Comparison of ENCODE assay signal across 21 cellular contexts in the genomic region with DNA sequence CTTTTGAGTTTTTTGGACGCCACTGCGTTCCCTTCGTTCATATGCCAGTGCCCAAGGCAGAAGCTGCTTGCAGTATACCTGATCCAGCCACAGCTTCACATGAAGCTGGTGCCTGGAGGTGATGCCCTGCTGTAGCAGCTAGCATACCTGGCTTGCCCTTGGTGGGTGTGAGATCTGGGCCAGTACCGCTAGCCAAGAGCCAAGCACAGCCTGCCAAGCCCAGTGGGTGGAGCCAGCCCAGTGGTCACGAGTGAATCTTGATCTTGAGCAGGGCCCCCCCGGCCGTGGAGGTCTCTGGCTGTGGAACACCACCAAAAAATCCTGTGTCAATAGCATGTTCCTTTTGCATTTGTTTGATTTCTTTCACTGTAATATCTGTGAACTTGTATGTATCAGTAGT.
"Had no signal": no experiment of that assay in that cellular context is flagged by ENCODE, and none has a peak within 500 bp of the region (broad histone marks: within the 10 kb centered on the region; RNA-seq: fewer than 3 reads in every experiment).

No MANE protein-coding gene starts in this region.

- FAIRE-seq: endothelial cell of umbilical vein had no signal

- H3K4me1 ChIP-seq: esophagus muscularis mucosa, tibial artery, uterus had no signal

- ATAC-seq: gastroesophageal sphincter had no signal

- H3K27ac ChIP-seq: brain microvascular endothelial cell, esophagus muscularis mucosa, gastroesophageal sphincter, heart left ventricle, tibial artery, uterus had no signal

- DNase-seq: activated CD4-positive, alpha-beta T cell treated with anti-CD3 and anti-CD28 coated beads, Interleukin-2, amount 50 U/mL, for 4 hours; activated CD4-positive, CD25-positive, alpha-beta regulatory T cell treated with anti-CD3 and anti-CD28 coated beads, Interleukin-2, amount 50 U/mL, for 72 hours; activated gamma-delta T cell treated with Interleukin-2 at 50 U/mL for 16 hours; activated T-cell treated with anti-CD3 and anti-CD28 coated beads for 4 hours; aorta; brain microvascular endothelial cell; cerebellar nuclear complex; effector CD4-positive, alpha-beta T cell; heart left ventricle; mesenchymal stem cell; nephron progenitor cell; occipital lobe; retina; stimulated activated naive CD4-positive, alpha-beta T cell treated with Interleukin-2 at 50 U/mL for 16 hours; T1000; tibial artery; uterus had no signal

- H3K4me1 Mint-ChIP-seq: nephron progenitor cell had no signal

- H3K36me3 ChIP-seq: brain microvascular endothelial cell, heart left ventricle, tibial artery, uterus had no signal

- H3K4me3 ChIP-seq: esophagus muscularis mucosa, gastroesophageal sphincter, heart left ventricle, tibial artery, uterus had no signal

- H3K27ac Mint-ChIP-seq: activated T-helper 1 cell treated with anti-CD3 and anti-CD28 coated beads, Interleukin-12 subunit alpha, Interleukin-12 subunit beta, Interleukin-2, Interleukin-4 antibody, amounts not matched to agents 30 ng/mL and 10 ng/mL and 1 ng/mL, durations not matched to agents 14 hours and 24 hours and 36 hours; nephron progenitor cell had no signal

- H3K27me3 ChIP-seq: brain microvascular endothelial cell, esophagus muscularis mucosa, gastroesophageal sphincter, heart left ventricle, tibial artery, uterus had no signal

- H3K9me3 ChIP-seq: esophagus muscularis mucosa, gastroesophageal sphincter, tibial artery, uterus had no signal

- H3K4me3 Mint-ChIP-seq: activated T-helper 1 cell treated with anti-CD3 and anti-CD28 coated beads, Interleukin-12 subunit alpha, Interleukin-12 subunit beta, Interleukin-2, Interleukin-4 antibody, amounts not matched to agents 30 ng/mL and 10 ng/mL and 1 ng/mL, durations not matched to agents 14 hours and 24 hours and 36 hours; nephron progenitor cell had no signal
